In the genomic region with DNA sequence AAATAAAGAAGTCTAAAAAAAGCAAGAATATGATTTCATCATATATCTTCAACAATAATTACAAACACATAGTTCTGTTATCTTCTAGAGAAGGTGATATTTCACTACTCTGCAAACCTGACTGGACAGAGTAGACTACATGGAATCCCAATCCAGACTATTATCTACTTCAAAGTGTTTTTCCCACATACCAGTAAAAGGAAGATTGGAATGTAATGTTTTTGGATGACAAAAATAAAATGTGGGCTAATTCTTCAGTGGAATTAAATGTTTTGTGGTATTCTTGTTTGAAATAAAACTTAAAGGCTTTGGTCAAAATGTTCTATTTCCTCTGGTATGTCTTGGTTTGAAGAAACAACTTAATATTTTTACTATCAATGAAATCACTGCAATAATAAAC, we compare ENCODE assay signal across 19 cellular contexts.
"Had no signal": no experiment of that assay in that cellular context is flagged by ENCODE, and none has a peak within 500 bp of the region (broad histone marks: within the 10 kb centered on the region; RNA-seq: fewer than 3 reads in every experiment).

No MANE protein-coding gene starts in this region.

- H3K4me1 Mint-ChIP-seq: activated CD4-positive, alpha-beta memory T cell treated with anti-CD3 and anti-CD28 coated beads, Interleukin-2, amount 10 ng/mL, durations not matched to agents 7 days and 5 days; memory B cell had no signal

- H3K27me3 ChIP-seq: stomach had no signal

- H3K27me3 Mint-ChIP-seq: activated CD4-positive, alpha-beta memory T cell treated with anti-CD3 and anti-CD28 coated beads, Interleukin-2, amount 10 ng/mL, durations not matched to agents 7 days and 5 days; activated T-cell treated with anti-CD3 and anti-CD28 coated beads, Interleukin-2, amount 50 U/mL, for 24 hours; brain; memory B cell; natural killer cell treated with Interleukin-12 subunit alpha and Interleukin-12 subunit beta and Interleukin-15 and Interleukin-18, amount 100 ng/mL, for 72 hours had no signal

- H3K4me1 ChIP-seq: prostate gland had no signal

- H3K4me3 ChIP-seq: coronary artery, prostate gland, stomach had no signal

- H3K36me3 Mint-ChIP-seq: brain; memory B cell; natural killer cell treated with Interleukin-12 subunit alpha and Interleukin-12 subunit beta and Interleukin-15 and Interleukin-18, amount 100 ng/mL, for 72 hours; WTC11 had no signal

- H3K4me3 Mint-ChIP-seq: activated CD4-positive, alpha-beta memory T cell treated with anti-CD3 and anti-CD28 coated beads, Interleukin-2, amount 10 ng/mL, durations not matched to agents 7 days and 5 days; activated T-cell treated with anti-CD3 and anti-CD28 coated beads, Interleukin-2, amount 50 U/mL, for 24 hours; brain; memory B cell; natural killer cell treated with Interleukin-12 subunit alpha and Interleukin-12 subunit beta and Interleukin-15 and Interleukin-18, amount 100 ng/mL, for 72 hours; WTC11 had no signal

- DNase-seq: activated CD4-positive, alpha-beta memory T cell treated with anti-CD3 and anti-CD28 coated beads, Interleukin-2, amount 10 ng/mL, durations not matched to agents 7 days and 5 days; activated CD4-positive, alpha-beta T cell treated with anti-CD3 and anti-CD28 coated beads for 4 hours; activated naive CD4-positive, alpha-beta T cell treated with anti-CD3 and anti-CD28 coated beads, Interleukin-2, amount 50 U/mL, for 16 hours; activated T-cell treated with anti-CD3 and anti-CD28 coated beads, Interleukin-2, amount 50 U/mL, for 24 hours; amniotic stem cell; central memory CD4-positive, alpha-beta T cell; effector CD4-positive, alpha-beta T cell; head of caudate nucleus; kidney glomerular epithelial cell; left ventricle myocardium superior; nucleus accumbens; right cardiac atrium; stomach had no signal

- H3K27ac Mint-ChIP-seq: activated CD4-positive, alpha-beta memory T cell treated with anti-CD3 and anti-CD28 coated beads, Interleukin-2, amount 10 ng/mL, durations not matched to agents 7 days and 5 days; activated T-cell treated with anti-CD3 and anti-CD28 coated beads, Interleukin-2, amount 50 U/mL, for 24 hours; brain; memory B cell; natural killer cell treated with Interleukin-12 subunit alpha and Interleukin-12 subunit beta and Interleukin-15 and Interleukin-18, amount 100 ng/mL, for 72 hours; WTC11 had no signal

- H3K9me3 ChIP-seq: prostate gland, stomach had no signal

- H3K36me3 ChIP-seq: prostate gland, stomach had no signal

- H3K9me3 Mint-ChIP-seq: activated CD4-positive, alpha-beta memory T cell treated with anti-CD3 and anti-CD28 coated beads, Interleukin-2, amount 10 ng/mL, durations not matched to agents 7 days and 5 days; activated T-cell treated with anti-CD3 and anti-CD28 coated beads, Interleukin-2, amount 50 U/mL, for 24 hours; brain; memory B cell; natural killer cell treated with Interleukin-12 subunit alpha and Interleukin-12 subunit beta and Interleukin-15 and Interleukin-18, amount 100 ng/mL, for 72 hours; WTC11 had no signal

- ATAC-seq: left ventricle myocardium superior; natural killer cell treated with Interleukin-12 subunit alpha and Interleukin-12 subunit beta and Interleukin-15 and Interleukin-18, amount 100 ng/mL, for 72 hours; right cardiac atrium; WTC11 had no signal

- H3K27ac ChIP-seq: coronary artery, prostate gland, stomach had no signal
